ENCODE assay signal across 9 cellular contexts in the genomic region with DNA sequence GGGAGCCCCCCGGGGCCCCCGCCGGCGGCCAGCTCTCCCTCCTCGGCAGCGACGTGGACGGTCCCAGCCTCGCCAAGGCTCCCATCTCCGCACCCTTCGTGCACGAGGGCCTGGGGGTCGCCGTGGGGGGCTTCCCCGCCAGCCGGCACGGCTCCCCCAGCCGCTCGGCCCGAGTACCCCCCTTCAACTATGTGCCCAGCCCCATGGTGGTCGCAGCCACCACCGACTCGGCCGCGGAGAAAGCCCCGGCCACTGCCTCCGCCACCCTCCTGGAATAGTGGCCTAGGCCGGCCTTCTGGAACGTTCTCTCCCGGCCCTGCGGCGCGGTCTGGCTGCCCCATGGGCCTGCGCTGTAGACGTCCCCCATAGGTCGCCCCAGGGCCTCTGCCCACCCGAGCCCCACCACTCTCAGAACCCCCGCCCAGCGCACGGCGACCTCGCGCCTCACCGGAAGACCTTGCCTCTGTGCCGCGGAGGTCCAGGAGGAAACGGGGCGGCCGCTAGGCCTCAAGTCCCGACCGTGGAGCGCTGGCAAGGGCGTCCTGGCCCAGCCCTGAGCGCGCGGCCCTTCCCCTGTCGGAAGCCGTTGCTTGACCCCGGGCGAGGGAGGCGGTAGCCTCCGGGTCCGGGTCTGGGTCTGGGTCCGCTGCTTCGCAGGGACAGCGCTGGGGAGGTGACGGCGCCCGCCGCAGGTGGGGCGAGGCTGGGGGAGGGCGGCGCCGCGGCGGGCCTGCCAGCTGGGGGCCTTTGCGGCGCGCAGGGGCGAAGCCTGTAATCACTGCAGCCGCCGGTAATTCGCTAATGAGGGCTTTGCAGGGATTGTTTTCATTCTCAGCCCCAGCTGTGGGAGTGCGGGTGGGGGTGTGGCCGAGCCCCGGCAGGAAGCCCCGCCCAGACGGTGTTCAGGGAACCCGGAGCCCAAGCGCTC. TPM values are rescaled to one million over a fixed set of nuclear protein-coding genes. Genes with fewer than 3 reads are reported as not detected.
DNase-seq lines count a peak whose midpoint lies in the region; ATAC-seq, FAIRE-seq and TF ChIP-seq lines count a peak whose summit lies in the region.
"Had no signal": no experiment of that assay in that cellular context is flagged by ENCODE, and none has a peak within 500 bp of the region (broad histone marks: within the 10 kb centered on the region; RNA-seq: fewer than 3 reads in every experiment).

No MANE protein-coding gene starts in this region.

- no peak for FAIRE-seq in GM12878 (lab: Jason Lieb, UNC)
- FAIRE-seq: A204.1 had no signal

- H3K4me2 ChIP-seq in GM12878 (ENCODE audit: control insufficient read depth, insufficient read depth): peak overlapping the region; percentile 33; the same call in 1 of the 2 replicates

- POLR2A ChIA-PET in GM12878 (lab: Charles Lee): no interaction called here

- peak; percentile 55 for ATAC-seq in GM12878
- ATAC-seq in GM21717 (IDR thresholded peaks at IDR 0.05; ENCODE audit: unreplicated experiment): no peak
- ATAC-seq in GM21515 (IDR thresholded peaks at IDR 0.05; ENCODE audit: unreplicated experiment): no peak

- no peak for TF ChIP-seq CTCF in GM12878 (IDR thresholded peaks at IDR 0.05 in 2 of 3, conservative IDR thresholded peaks at IDR 0.05 in 1 of 3; ENCODE audit: control insufficient read depth in 2 of 3, extremely low read depth in 1 of 3, insufficient read depth in 1 of 3, low read depth in 3 of 3, low read length in 3 of 3)

- intact Hi-C loops in GM12878 (cut with micrococcal nuclease; ENCODE audit: unreplicated experiment): no loop called here

- no peaks in the 10 kb centered on the region for H3K9me3 ChIP-seq in GM12878 (replicated peaks; ENCODE audit: control insufficient read depth, insufficient read depth, low read length)

- TF ChIP-seq EP300 in GM12878 (IDR thresholded peaks at IDR 0.05; ENCODE audit: borderline replicate concordance in 1 of 2, control insufficient read depth in 1 of 2, low read depth in 2 of 2, low read length in 2 of 2): no peak

- H3K36me3 ChIP-seq in GM12878 (ENCODE audit: control insufficient read depth in 2 of 2, insufficient read depth in 2 of 2, low read length in 1 of 2): no peaks in the 10 kb centered on the region

- no TSS peak for BruUV-seq in GM12878 (replicated peaks; lab: Mats Ljungman, UMichigan)

- no peak overlapping the region for H2AFZ ChIP-seq in GM12878 (ENCODE audit: control insufficient read depth, low read depth, low read length)

- peak; percentile 59 for TF ChIP-seq POLR2A in GM12878 (IDR thresholded peaks at IDR 0.05; ENCODE audit: low read depth, low read length)

- H3K27ac ChIP-seq in GM12878 (ENCODE audit: control insufficient read depth, insufficient read depth) (no peak overlapping the region), layer of hippocampus (ENCODE audit: low read depth, low read length) (peak overlapping the region; percentile 38)

- CTCF ChIA-PET in GM12878 (lab: Yijun Ruan, JAX): no interaction called here

- no peak overlapping the region; the same call in 1 of the 2 replicates for H3K4me3 ChIP-seq in GM12878

- DNase-seq in DMS153 (lab: John Stamatoyannopoulos, UW) (peak; percentile 33), DMS153 treated with DMSO at 0.1 percent for 48 hours (lab: John Stamatoyannopoulos, UW; ENCODE audit: unreplicated experiment) (no peak), T-helper 1 cell (peak; percentile 51 to 71 (median 61)), GM12878 (ENCODE audit: low read depth, low spot score) (no peak)
- peak; percentile 54 to 69 (median 61) for DNase-seq in stimulated activated CD4-positive, alpha-beta T cell treated with anti-CD3 and anti-CD28 coated beads, TNF-alpha, amount 100 ng/mL, for 4 hours (ENCODE audit: low read depth in 3 of 3)

- in situ Hi-C loops in GM12878 (cut with MboI): no loop called here

- WGBS in GM12878 (ENCODE audit: insufficient coverage, insufficient replicate concordance, low lambda C conversion rate, missing lambda C conversion rate): 5% methylated on average over 69 of the region's 90 CpGs

- H3K4me1 ChIP-seq in GM12878 (ENCODE audit: control insufficient read depth, insufficient read depth, low read length): peaks cover 7% of the 10 kb centered on the region

- SMC1A ChIA-PET in GM12878 (lab: Charles Lee; ENCODE audit: uncharacterized antibody, unreplicated experiment): no interaction called here

- RAD21 ChIA-PET in GM12878 (lab: Charles Lee; ENCODE audit: unreplicated experiment): no interaction called here

- TF ChIP-seq RAD21 in GM12878 (IDR thresholded peaks at IDR 0.05; ENCODE audit: insufficient read depth, low read depth, low read length): no peak

- H3K79me2 ChIP-seq in GM12878 (ENCODE audit: control insufficient read depth, insufficient read depth, low read length): no peaks in the 10 kb centered on the region

- peaks cover 10 to 27% of the 10 kb centered on the region in 2 experiments for H3K27me3 ChIP-seq in GM12878 (replicated peaks in 1 of 2; ENCODE audit: control insufficient read depth in 2 of 2, insufficient read depth in 2 of 2, low read length in 1 of 2)
- no peaks in the 10 kb centered on the region for H3K27me3 ChIP-seq in layer of hippocampus (ENCODE audit: control insufficient read depth, insufficient read depth, low read length)

- no peak overlapping the region for H3K9ac ChIP-seq in GM12878 (ENCODE audit: control insufficient read depth, insufficient read depth, low read length)

- peaks cover 7% of the 10 kb centered on the region for H4K20me1 ChIP-seq in GM12878 (ENCODE audit: control insufficient read depth, insufficient read depth)

RNA-seq across cellular contexts. Expression of a gene that starts 8.8 kb away (rescaled TPM):
- total RNA-seq in GM12878 (2013; cell fraction: nucleolus; rRNA removed): 69.0 and 71.0 TPM in 2 replicates
- 36.3 and 38.3 TPM in 2 replicates for total RNA-seq in GM12878 (2014; rRNA removed)
- 11.7 and 14.8 TPM in 2 replicates for total RNA-seq in GM12878 (2014; rRNA removed; fragmentation: Illumina TruSeq; extraction: Trizol)
- total RNA-seq in GM12878 (2021): 36.5 and 37.5 TPM in 2 replicates
- polyA plus RNA-seq in GM12878 (2011; ENCODE audit: low read depth): 4.5 TPM
- 6.3 and 13.6 TPM in 2 replicates for polyA plus RNA-seq in GM12878 (2011; rRNA removed)
- polyA plus RNA-seq in GM12878 (2011; cell fraction: cytosol; rRNA removed): 26.6 and 50.8 TPM in 2 replicates
- polyA plus RNA-seq in GM12878 (2011; cell fraction: nucleus; rRNA removed): 37.5 and 49.9 TPM in 2 replicates
- polyA plus RNA-seq in GM12878 (2012): 18.6 and 22.1 TPM in 2 replicates
- polyA plus RNA-seq in GM12878 (2014; fragmentation: Illumina TruSeq; extraction: Trizol): 4.2 and 13.2 TPM in 2 replicates
- 1 to 10 TPM; 1.2 to 3.9 TPM for polyA plus RNA-seq in GM12878 (2014; fragmentation: Nextera tagmentation; extraction: Ambion mirVana)
- 42.5 and 52.5 TPM in 2 replicates for polyA plus RNA-seq in GM12878 (2014; rRNA removed)
- 10 to 100 TPM; 60.9 to 67.0 TPM for polyA plus RNA-seq in GM12878 (2016; fragmentation: Nextera tagmentation; extraction: Ambion mirVana)
- polyA minus RNA-seq in GM12878 (2011; rRNA and poly(A)+ RNA removed): 4.5 and 13.9 TPM in 2 replicates
- 8.7 and 11.5 TPM in 2 replicates for polyA minus RNA-seq in GM12878 (2011; cell fraction: cytosol; rRNA and poly(A)+ RNA removed)
- polyA minus RNA-seq in GM12878 (2011; cell fraction: nucleus; rRNA and poly(A)+ RNA removed): 11.2 and 27.7 TPM in 2 replicates

RNA-seq across cellular contexts. Expression of a gene that starts 19.9 kb away (rescaled TPM):
- total RNA-seq in GM12878 (2013; cell fraction: nucleolus; rRNA removed): 3.5 and 4.7 TPM in 2 replicates
- total RNA-seq in GM12878 (2014; rRNA removed) (0.40 and 0.60 TPM in 2 replicates), GM12878 (2014; rRNA removed; fragmentation: Illumina TruSeq; extraction: Trizol) (0.27 TPM in 1 of 2 replicates, not detected in the other), GM12878 (2021) (0.90 and 0.95 TPM in 2 replicates)
- 0.26 TPM for polyA plus RNA-seq in GM12878 (2011; ENCODE audit: low read depth)
- polyA plus RNA-seq in GM12878 (2011; rRNA removed) (0.12 and 0.35 TPM in 2 replicates), GM12878 (2014; fragmentation: Illumina TruSeq; extraction: Trizol) (not detected in 2 replicates), GM12878 (2014; fragmentation: Nextera tagmentation; extraction: Ambion mirVana) (not detected), GM12878 (2014; rRNA removed) (0.99 and 1.6 TPM in 2 replicates), GM12878 (2016; fragmentation: Nextera tagmentation; extraction: Ambion mirVana) (under 1 TPM; 0.32 to 0.57 TPM)
- 0.28 and 0.38 TPM in 2 replicates for polyA plus RNA-seq in GM12878 (2011; cell fraction: cytosol; rRNA removed)
- 8.8 and 9.8 TPM in 2 replicates for polyA plus RNA-seq in GM12878 (2011; cell fraction: nucleus; rRNA removed)
- polyA plus RNA-seq in GM12878 (2012): 4.1 and 4.7 TPM in 2 replicates
- polyA minus RNA-seq in GM12878 (2011; rRNA and poly(A)+ RNA removed): 0.59 and 0.67 TPM in 2 replicates
- polyA minus RNA-seq in GM12878 (2011; cell fraction: cytosol; rRNA and poly(A)+ RNA removed): not detected in 2 replicates
- polyA minus RNA-seq in GM12878 (2011; cell fraction: nucleus; rRNA and poly(A)+ RNA removed): 1.7 and 2.0 TPM in 2 replicates

RNA-seq across cellular contexts. Expression of a gene that starts 20.3 kb away (rescaled TPM):
- 0.34 and 0.46 TPM in 2 replicates for total RNA-seq in GM12878 (2013; cell fraction: nucleolus; rRNA removed)
- total RNA-seq in GM12878 (2014; rRNA removed) (under 0.01 and 0.11 TPM in 2 replicates), GM12878 (2014; rRNA removed; fragmentation: Illumina TruSeq; extraction: Trizol) (0.05 TPM in 1 of 2 replicates, not detected in the other), GM12878 (2021) (0.08 and 0.26 TPM in 2 replicates)
- polyA plus RNA-seq in GM12878 (2011; ENCODE audit: low read depth): 0.31 TPM
- polyA plus RNA-seq in GM12878 (2011; rRNA removed) (not detected in 2 replicates), GM12878 (2014; fragmentation: Illumina TruSeq; extraction: Trizol) (not detected in 2 replicates), GM12878 (2014; fragmentation: Nextera tagmentation; extraction: Ambion mirVana) (under 1 TPM in 1 of 2 experiments, not detected in 1; 0.02 TPM), GM12878 (2014; rRNA removed) (0.16 and 0.73 TPM in 2 replicates), GM12878 (2016; fragmentation: Nextera tagmentation; extraction: Ambion mirVana) (under 1 TPM in 1 of 2 experiments, not detected in 1; 0.04 TPM)
- 0.03 TPM in 1 of 2 replicates, not detected in the other for polyA plus RNA-seq in GM12878 (2011; cell fraction: cytosol; rRNA removed)
- polyA plus RNA-seq in GM12878 (2011; cell fraction: nucleus; rRNA removed): 0.18 and 0.38 TPM in 2 replicates
- polyA plus RNA-seq in GM12878 (2012): 0.27 and 0.43 TPM in 2 replicates
- polyA minus RNA-seq in GM12878 (2011; rRNA and poly(A)+ RNA removed): 0.05 TPM in 1 of 2 replicates, not detected in the other
- not detected in 2 replicates for polyA minus RNA-seq in GM12878 (2011; cell fraction: cytosol; rRNA and poly(A)+ RNA removed)
- 0.12 and 0.38 TPM in 2 replicates for polyA minus RNA-seq in GM12878 (2011; cell fraction: nucleus; rRNA and poly(A)+ RNA removed)

RNA-seq across cellular contexts. Expression of a gene that starts 20.8 kb away (rescaled TPM):
- total RNA-seq in GM12878 (2013; cell fraction: nucleolus; rRNA removed): 0.27 TPM in 1 of 2 replicates, not detected in the other
- total RNA-seq in GM12878 (2014; rRNA removed): 0.27 and 0.45 TPM in 2 replicates
- 0.13 TPM in 1 of 2 replicates, not detected in the other for total RNA-seq in GM12878 (2014; rRNA removed; fragmentation: Illumina TruSeq; extraction: Trizol)
- total RNA-seq in GM12878 (2021): 0.53 and 0.69 TPM in 2 replicates
- not detected for polyA plus RNA-seq in GM12878 (2011; ENCODE audit: low read depth)
- polyA plus RNA-seq in GM12878 (2011; rRNA removed): 0.08 TPM in 1 of 2 replicates, not detected in the other
- polyA plus RNA-seq in GM12878 (2011; cell fraction: cytosol; rRNA removed): 0.18 and 0.36 TPM in 2 replicates
- 0.24 and 0.28 TPM in 2 replicates for polyA plus RNA-seq in GM12878 (2011; cell fraction: nucleus; rRNA removed)
- polyA plus RNA-seq in GM12878 (2012): 0.32 and 0.58 TPM in 2 replicates
- polyA plus RNA-seq in GM12878 (2014; fragmentation: Illumina TruSeq; extraction: Trizol): 0.06 TPM in 1 of 2 replicates, not detected in the other
- not detected for polyA plus RNA-seq in GM12878 (2014; fragmentation: Nextera tagmentation; extraction: Ambion mirVana)
- polyA plus RNA-seq in GM12878 (2014; rRNA removed): 0.32 and 0.57 TPM in 2 replicates
- polyA plus RNA-seq in GM12878 (2016; fragmentation: Nextera tagmentation; extraction: Ambion mirVana): 1 to 10 TPM in 1 of 2 experiments, under 1 TPM in 1; 0.60 to 1.1 TPM
- polyA minus RNA-seq in GM12878 (2011; rRNA and poly(A)+ RNA removed): not detected in 2 replicates
- polyA minus RNA-seq in GM12878 (2011; cell fraction: cytosol; rRNA and poly(A)+ RNA removed): not detected in 2 replicates
- polyA minus RNA-seq in GM12878 (2011; cell fraction: nucleus; rRNA and poly(A)+ RNA removed): not detected in 2 replicates

RNA-seq across cellular contexts. Expression of a gene that starts 32.0 kb away (rescaled TPM):
- total RNA-seq in GM12878 (2013; cell fraction: nucleolus; rRNA removed): 239 and 289 TPM in 2 replicates
- total RNA-seq in GM12878 (2014; rRNA removed): 1,524 and 1,715 TPM in 2 replicates
- total RNA-seq in GM12878 (2014; rRNA removed; fragmentation: Illumina TruSeq; extraction: Trizol): 972 and 1,030 TPM in 2 replicates
- total RNA-seq in GM12878 (2021): 2,219 and 2,315 TPM in 2 replicates
- polyA plus RNA-seq in GM12878 (2011; ENCODE audit: low read depth): 7,786 TPM
- polyA plus RNA-seq in GM12878 (2011; rRNA removed): 524 and 1,111 TPM in 2 replicates
- 3,186 and 3,536 TPM in 2 replicates for polyA plus RNA-seq in GM12878 (2011; cell fraction: cytosol; rRNA removed)
- polyA plus RNA-seq in GM12878 (2011; cell fraction: nucleus; rRNA removed): 1,362 and 1,364 TPM in 2 replicates
- polyA plus RNA-seq in GM12878 (2012): 3,088 and 3,408 TPM in 2 replicates
- 209 and 786 TPM in 2 replicates for polyA plus RNA-seq in GM12878 (2014; fragmentation: Illumina TruSeq; extraction: Trizol)
- polyA plus RNA-seq in GM12878 (2014; fragmentation: Nextera tagmentation; extraction: Ambion mirVana): 100 to 1,000 TPM; 559 to 717 TPM
- 3,158 and 3,344 TPM in 2 replicates for polyA plus RNA-seq in GM12878 (2014; rRNA removed)
- 1,000 to 10,000 TPM; 1,763 to 1,909 TPM for polyA plus RNA-seq in GM12878 (2016; fragmentation: Nextera tagmentation; extraction: Ambion mirVana)
- polyA minus RNA-seq in GM12878 (2011; rRNA and poly(A)+ RNA removed): 256 and 857 TPM in 2 replicates
- polyA minus RNA-seq in GM12878 (2011; cell fraction: cytosol; rRNA and poly(A)+ RNA removed): 796 and 851 TPM in 2 replicates
- polyA minus RNA-seq in GM12878 (2011; cell fraction: nucleus; rRNA and poly(A)+ RNA removed): 184 and 257 TPM in 2 replicates

Comparison
In these comparisons a context has a peak if more than half of its experiments do, and no peak if none do; other contexts are left out.
1. DNase-seq: peak in DMS153 (single experiment), T-helper 1 cell (5 of 5) and stimulated activated CD4-positive, alpha-beta T cell treated with anti-CD3 and anti-CD28 coated beads, TNF-alpha, amount 100 ng/mL, for 4 hours (3 of 3); none in DMS153 treated with DMSO at 0.1 percent for 48 hours (single experiment) and GM12878 (single experiment).